ENCODE assay signal across 1 cellular context in genomic region chr17:31499771-31500554, GRCh38.
A peak's percentile ranks its signal among the peaks of the same experiment; 100 is the strongest.
TF ChIP-seq lines count a peak whose summit lies in the region.

No MANE protein-coding gene starts in this region.

TF ChIP-seq in HepG2, 621 proteins besides CTCF, POLR2A, EP300 and RAD21 (continued from another document):
- TF ChIP-seq GATA4 (IDR thresholded peaks at IDR 0.05; ENCODE audit: borderline replicate concordance, low read depth) (no peak), ZHX2 (IDR thresholded peaks at IDR 0.05; ENCODE audit: low read depth) (no peak), ZHX2 (CRISPR knock-in tag; IDR thresholded peaks at IDR 0.05; ENCODE audit: borderline replicate concordance) (no peak), CBFB (CRISPR knock-in tag; IDR thresholded peaks at IDR 0.05) (no peak; the same call in 1 of the 2 replicates), REL (CRISPR knock-in tag; conservative IDR thresholded peaks at IDR 0.05) (no peak), ISX (CRISPR knock-in tag; conservative IDR thresholded peaks at IDR 0.05) (no peak), HINFP (CRISPR knock-in tag; IDR thresholded peaks at IDR 0.05; ENCODE audit: low read depth) (peak; percentile 71; the same call in 1 of the 2 replicates), KLF13 (CRISPR knock-in tag; IDR thresholded peaks at IDR 0.05) (no peak), FOXA3 (CRISPR knock-in tag; IDR thresholded peaks at IDR 0.05) (0 out of 2 replicates have a peak, but pooled peaks have one; percentile 7), ZNF18 (CRISPR knock-in tag; IDR thresholded peaks at IDR 0.05; ENCODE audit: insufficient replicate concordance) (no peak), HDAC1 (CRISPR knock-in tag; IDR thresholded peaks at IDR 0.05) (0 out of 2 replicates have a peak, but pooled peaks have one; percentile 9), ZBED4 (CRISPR knock-in tag; IDR thresholded peaks at IDR 0.05; ENCODE audit: borderline replicate concordance) (no peak), PAF1 (CRISPR knock-in tag; IDR thresholded peaks at IDR 0.05) (no peak), ZNF577 (CRISPR knock-in tag; IDR thresholded peaks at IDR 0.05; ENCODE audit: borderline replicate concordance, low read depth) (no peak), CC2D1A (CRISPR knock-in tag; IDR thresholded peaks at IDR 0.05) (no peak), ZNF598 (CRISPR knock-in tag; IDR thresholded peaks at IDR 0.05; ENCODE audit: borderline replicate concordance) (no peak), ZNF296 (CRISPR knock-in tag; conservative IDR thresholded peaks at IDR 0.05) (peak; percentile 49; the same call in 1 of the 2 replicates), BRD4 (CRISPR knock-in tag; IDR thresholded peaks at IDR 0.05) (no peak), ZNF343 (CRISPR knock-in tag; IDR thresholded peaks at IDR 0.05) (no peak), PPARG (CRISPR knock-in tag; conservative IDR thresholded peaks at IDR 0.05) (peak; percentile 72; the same call in 1 of the 2 replicates), IKZF5 (CRISPR knock-in tag; IDR thresholded peaks at IDR 0.05) (no peak), ZIK1 (CRISPR knock-in tag; IDR thresholded peaks at IDR 0.05; ENCODE audit: borderline replicate concordance, low read depth) (no peak), ZNF530 (CRISPR knock-in tag; IDR thresholded peaks at IDR 0.05; ENCODE audit: low read depth) (no peak), MXI1 (IDR thresholded peaks at IDR 0.05; ENCODE audit: borderline replicate concordance, low read depth, low read length) (no peak), SNRNP70 (IDR thresholded peaks at IDR 0.05; ENCODE audit: low read depth, low read length) (no peak), NR2F2 (IDR thresholded peaks at IDR 0.05; ENCODE audit: borderline replicate concordance, low read depth) (peak; percentile 71; the same call in 1 of the 2 replicates), HNRNPH1 (optimal IDR thresholded peaks at IDR 0.05; ENCODE audit: low read depth, low read length) (no peak), PRMT3 (CRISPR knock-in tag; IDR thresholded peaks at IDR 0.05; ENCODE audit: borderline replicate concordance, low read depth) (no peak), ERF (CRISPR knock-in tag; IDR thresholded peaks at IDR 0.05) (no peak), SRSF9 (IDR thresholded peaks at IDR 0.05; ENCODE audit: borderline replicate concordance, insufficient read depth, low read depth, low read length, poor library complexity, severe bottlenecking) (no peak), ZNF720 (CRISPR knock-in tag; IDR thresholded peaks at IDR 0.05) (no peak), GTF3A (CRISPR knock-in tag; conservative IDR thresholded peaks at IDR 0.05) (0 out of 2 replicates have a peak, but pooled peaks have one; percentile 51), ARNTL (CRISPR knock-in tag; IDR thresholded peaks at IDR 0.05) (peak; percentile 80), ZSCAN25 (CRISPR knock-in tag; IDR thresholded peaks at IDR 0.05) (peak; percentile 87; the same call in 1 of the 2 replicates), NFATC3 (CRISPR knock-in tag; IDR thresholded peaks at IDR 0.05) (no peak), MYPOP (CRISPR knock-in tag; IDR thresholded peaks at IDR 0.05) (peak; percentile 55; the same call in 1 of the 2 replicates), ZNF512 (CRISPR knock-in tag; IDR thresholded peaks at IDR 0.05) (no peak), ZEB1 (IDR thresholded peaks at IDR 0.05; ENCODE audit: insufficient replicate concordance, low read depth) (peak; percentile 85), THRA (CRISPR knock-in tag; IDR thresholded peaks at IDR 0.05; ENCODE audit: borderline replicate concordance) (no peak; the same call in 1 of the 2 replicates), RXRA (CRISPR knock-in tag; IDR thresholded peaks at IDR 0.05) (no peak; the same call in 1 of the 2 replicates), ZNF749 (CRISPR knock-in tag; IDR thresholded peaks at IDR 0.05; ENCODE audit: borderline replicate concordance) (no peak), HNF4G (IDR thresholded peaks at IDR 0.05; ENCODE audit: borderline replicate concordance, low read depth, low read length) (peak; percentile 63), HNF4G (CRISPR knock-in tag; IDR thresholded peaks at IDR 0.05; ENCODE audit: borderline replicate concordance, low read depth) (no peak), FOXO1 (CRISPR knock-in tag; IDR thresholded peaks at IDR 0.05) (peak; percentile 30; the same call in 1 of the 2 replicates), TGIF2 (CRISPR knock-in tag; IDR thresholded peaks at IDR 0.05) (no peak), HNRNPK (IDR thresholded peaks at IDR 0.05; ENCODE audit: low read depth, low read length, poor library complexity, severe bottlenecking) (no peak), ZNF644 (CRISPR knock-in tag; IDR thresholded peaks at IDR 0.05; ENCODE audit: low read depth) (0 out of 2 replicates have a peak, but pooled peaks have one; percentile 5)
